Comparison of ENCODE assay signal across 11 cellular contexts in the genomic region with DNA sequence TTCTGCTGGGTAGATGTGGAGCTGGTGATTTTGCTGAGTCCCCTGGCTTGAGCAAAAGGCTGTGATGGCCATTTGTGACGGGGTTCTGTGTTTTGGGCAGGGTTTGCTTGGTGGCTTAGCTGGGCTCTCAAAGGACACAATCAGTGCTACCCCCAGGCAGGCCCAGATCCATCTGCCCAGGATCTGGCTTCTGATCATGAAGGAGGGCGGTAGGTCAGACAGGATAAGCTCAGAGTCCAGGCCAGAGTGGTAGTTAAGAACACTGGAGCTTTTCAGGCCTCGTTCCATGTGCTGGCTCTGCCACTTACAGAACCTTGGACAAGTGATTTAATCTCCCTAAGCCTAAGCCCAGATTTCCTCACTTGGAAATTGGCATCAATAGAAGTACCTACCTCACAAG. TPM values are rescaled to one million over a fixed set of nuclear protein-coding genes. Genes with fewer than 3 reads are reported as not detected.
DNase-seq lines count a peak whose midpoint lies in the region; ATAC-seq and TF ChIP-seq lines count a peak whose summit lies in the region.
"Had no signal": no experiment of that assay in that cellular context is flagged by ENCODE, and none has a peak within 500 bp of the region (broad histone marks: within the 10 kb centered on the region; RNA-seq: fewer than 3 reads in every experiment).

No MANE protein-coding gene starts in this region.

- no peaks in the 10 kb centered on the region for H3K27me3 ChIP-seq in dorsolateral prefrontal cortex
- no peaks in the 10 kb centered on the region for H3K27me3 ChIP-seq in H7 (ENCODE audit: control insufficient read depth, insufficient read depth, low read length)

- H3K36me3 ChIP-seq in H7 (replicated peaks; ENCODE audit: control insufficient read depth, insufficient read depth, low read length), result no peaks in the 10 kb centered on the region

- H3K36me3 Mint-ChIP-seq in stimulated activated naive CD8-positive, alpha-beta T cell treated with anti-CD3 and anti-CD28 coated beads, Interleukin-15, Interleukin-2, amounts not matched to agents 100 ng/mL and 50 ng/mL, for 24 hours (ENCODE audit: low read depth), result peaks cover 29% of the 10 kb centered on the region
- H3K36me3 Mint-ChIP-seq in nephron progenitor cell (ENCODE audit: low read depth), result peaks cover 5% of the 10 kb centered on the region

- TF ChIP-seq CTCF in dorsolateral prefrontal cortex (IDR thresholded peaks at IDR 0.05 in 54 of 56, conservative IDR thresholded peaks at IDR 0.05 in 2 of 56; ENCODE audit: low read depth in 1 of 56, partially characterized antibody in 56 of 56), result no peak
- no peak for TF ChIP-seq CTCF in nephron progenitor cell (IDR thresholded peaks at IDR 0.05)

- ATAC-seq in stimulated activated naive CD8-positive, alpha-beta T cell treated with anti-CD3 and anti-CD28 coated beads, Interleukin-15, Interleukin-2, amounts not matched to agents 100 U/mL and 50 U/mL, for 24 hours, result no peak
- ATAC-seq in HG03565 (IDR thresholded peaks at IDR 0.05; ENCODE audit: unreplicated experiment), result no peak
- ATAC-seq in HG02610 (IDR thresholded peaks at IDR 0.05; ENCODE audit: unreplicated experiment), result no peak

- no peaks in the 10 kb centered on the region for H3K27me3 Mint-ChIP-seq in stimulated activated naive CD8-positive, alpha-beta T cell treated with anti-CD3 and anti-CD28 coated beads, Interleukin-15, Interleukin-2, amounts not matched to agents 100 ng/mL and 50 ng/mL, for 24 hours
- peaks cover 6% of the 10 kb centered on the region for H3K27me3 Mint-ChIP-seq in nephron progenitor cell (ENCODE audit: low read depth, poor library complexity)

- H3K27ac Mint-ChIP-seq in stimulated activated naive CD8-positive, alpha-beta T cell treated with anti-CD3 and anti-CD28 coated beads, Interleukin-15, Interleukin-2, amounts not matched to agents 100 ng/mL and 50 ng/mL, for 24 hours, result peak overlapping the region; percentile 94
- peak overlapping the region; percentile 73 for H3K27ac Mint-ChIP-seq in nephron progenitor cell

- intact Hi-C loops in dorsolateral prefrontal cortex (cut with DNase I), result no loop called here

- no peak for DNase-seq in stimulated activated naive CD8-positive, alpha-beta T cell treated with anti-CD3 and anti-CD28 coated beads, Interleukin-15, Interleukin-2, amounts not matched to agents 100 U/mL and 50 U/mL, for 24 hours
- DNase-seq in dorsolateral prefrontal cortex, result no peak
- DNase-seq in nephron progenitor cell, result no peak
- no peak for DNase-seq in NCI-H2171 treated with DMSO at 0.1 percent for 48 hours (lab: John Stamatoyannopoulos, UW)
- no peak for DNase-seq in H7
- DNase-seq: left cardiac atrium; OCI-M1; stimulated activated CD4-positive, alpha-beta T cell treated with anti-CD3 and anti-CD28 coated beads, Interleukin-1b, Interleukin-23, amount 100 ng/mL, for 48 hours had no signal

- H3K9me3 Mint-ChIP-seq in stimulated activated naive CD8-positive, alpha-beta T cell treated with anti-CD3 and anti-CD28 coated beads, Interleukin-15, Interleukin-2, amounts not matched to agents 100 ng/mL and 50 ng/mL, for 24 hours, result peaks cover 3% of the 10 kb centered on the region
- no peaks in the 10 kb centered on the region for H3K9me3 Mint-ChIP-seq in nephron progenitor cell

- peak overlapping the region; percentile 69 for H3K4me3 Mint-ChIP-seq in stimulated activated naive CD8-positive, alpha-beta T cell treated with anti-CD3 and anti-CD28 coated beads, Interleukin-15, Interleukin-2, amounts not matched to agents 100 ng/mL and 50 ng/mL, for 24 hours
- no peak overlapping the region for H3K4me3 Mint-ChIP-seq in nephron progenitor cell

- H3K27ac ChIP-seq in dorsolateral prefrontal cortex, result peak overlapping the region in 54 of 59 donors; percentile 1 to 87 (median 63)

- H3K4me1 Mint-ChIP-seq in stimulated activated naive CD8-positive, alpha-beta T cell treated with anti-CD3 and anti-CD28 coated beads, Interleukin-15, Interleukin-2, amounts not matched to agents 100 ng/mL and 50 ng/mL, for 24 hours (ENCODE audit: low read depth), result peaks cover 87% of the 10 kb centered on the region
- H3K4me1 Mint-ChIP-seq in nephron progenitor cell, result peaks cover 26% of the 10 kb centered on the region

- H3K4me3 ChIP-seq in dorsolateral prefrontal cortex (no peak overlapping the region), H7 (ENCODE audit: insufficient read depth, low read depth, low read length) (no peak overlapping the region)

RNA-seq across cellular contexts. Expression of a gene that starts 36.2 kb away (rescaled TPM):
- total RNA-seq in dorsolateral prefrontal cortex, result 10 to 100 TPM in 119 of 120 experiments, 1 to 10 TPM in 1; 5.9 to 36.7 (median 18.6) TPM
- 8.1 and 15.9 TPM in 2 replicates for total RNA-seq in H7 (2014; rRNA removed; shearing (Covaris generic))
